In genomic region chr9:76018767-76019166, GRCh38 we compare ENCODE assay signal across 23 cellular contexts.
A peak's percentile ranks its signal among the peaks of the same experiment; 100 is the strongest.
DNase-seq lines count a peak whose midpoint lies in the region; ATAC-seq and TF ChIP-seq lines count a peak whose summit lies in the region.
"Had no signal": no experiment of that assay in that cellular context is flagged by ENCODE, and none has a peak within 500 bp of the region (broad histone marks: within the 10 kb centered on the region; RNA-seq: fewer than 3 reads in every experiment).

No MANE protein-coding gene starts in this region.

- CTCF ChIA-PET in CD4-positive, alpha-beta T cell (lab: Charles Lee) = no interaction called here
- CTCF ChIA-PET in CD8-positive, alpha-beta T cell (lab: Charles Lee) = no interaction called here
- CTCF ChIA-PET in activated CD8-positive, alpha-beta T cell treated with anti-CD3 and anti-CD28 coated beads for 36 hours (lab: Charles Lee) = interaction anchor here (1.3 kb wide), 1 partner anchor 8 kb away, joined by 4 read pairs; no protein-coding TSS in a partner anchor

- POLR2A ChIA-PET in CD4-positive, alpha-beta T cell (lab: Charles Lee) = no interaction called here
- POLR2A ChIA-PET in CD8-positive, alpha-beta T cell (lab: Charles Lee) = interaction anchor here (0.9 kb wide), 1 partner anchor 120 kb away, joined by 3 read pairs; no protein-coding TSS in a partner anchor
- POLR2A ChIA-PET in activated CD8-positive, alpha-beta T cell treated with anti-CD3 and anti-CD28 coated beads for 36 hours (lab: Charles Lee) = no interaction called here

- H3K36me3 Mint-ChIP-seq in CD4-positive, alpha-beta T cell (ENCODE audit: low read depth) = peaks cover 9% of the 10 kb centered on the region
- no peaks in the 10 kb centered on the region for H3K36me3 Mint-ChIP-seq in CD8-positive, alpha-beta T cell
- H3K36me3 Mint-ChIP-seq in activated CD8-positive, alpha-beta T cell treated with anti-CD3 and anti-CD28 coated beads for 36 hours (ENCODE audit: low read depth) = peaks cover 3% of the 10 kb centered on the region
- H3K36me3 Mint-ChIP-seq: mesothelial cell of epicardium had no signal

- H3K4me1 ChIP-seq in CD8-positive, alpha-beta T cell (ENCODE audit: insufficient read depth, low read length) = peaks cover 62% of the 10 kb centered on the region
- H3K4me1 ChIP-seq: pancreas had no signal

- DNase-seq in CD4-positive, alpha-beta T cell = no peak
- DNase-seq in CD8-positive, alpha-beta T cell = no peak
- no peak for DNase-seq in activated CD8-positive, alpha-beta T cell treated with anti-CD3 and anti-CD28 coated beads for 36 hours
- DNase-seq in left lobe of liver (ENCODE audit: low spot score) = no peak
- no peak for DNase-seq in left cardiac atrium
- DNase-seq in stimulated activated CD4-positive, alpha-beta T cell treated with anti-CD3 and anti-CD28 coated beads, Interleukin-2, amount 100 ng/mL, for 48 hours = no peak
- DNase-seq in middle frontal gyrus (ENCODE audit: extremely low spot score, low spot score) = no peak
- DNase-seq: effector CD8-positive, alpha-beta T cell; erythroblast; foreskin melanocyte; H9; Kasumi-1; NCI-H1694; NCI-H2171; NCI-H524; right cardiac atrium; stimulated activated CD4-positive, alpha-beta T cell treated with anti-CD3 and anti-CD28 coated beads, Interleukin-12 subunit alpha, Interleukin-12 subunit beta, amount 100 ng/mL, for 4 hours; stimulated activated naive CD4-positive, alpha-beta T cell treated with Interleukin-2 at 50 U/mL for 16 hours had no signal

- H3K36me3 ChIP-seq in CD8-positive, alpha-beta T cell (ENCODE audit: insufficient read depth, low read length) = no peaks in the 10 kb centered on the region
- H3K36me3 ChIP-seq: pancreas, thoracic aorta had no signal

- H3K9me3 ChIP-seq in CD4-positive, alpha-beta T cell (ENCODE audit: control insufficient read depth, low read length) = no peaks in the 10 kb centered on the region
- no peaks in the 10 kb centered on the region for H3K9me3 ChIP-seq in CD8-positive, alpha-beta T cell (ENCODE audit: low read length)
- H3K9me3 ChIP-seq: pancreas, thoracic aorta had no signal

- H3K9me3 Mint-ChIP-seq in CD4-positive, alpha-beta T cell = peaks cover 2% of the 10 kb centered on the region
- no peaks in the 10 kb centered on the region for H3K9me3 Mint-ChIP-seq in CD8-positive, alpha-beta T cell
- H3K9me3 Mint-ChIP-seq in activated CD8-positive, alpha-beta T cell treated with anti-CD3 and anti-CD28 coated beads for 36 hours = no peaks in the 10 kb centered on the region
- H3K9me3 Mint-ChIP-seq: H9, mesothelial cell of epicardium, nephron had no signal

- no peak for TF ChIP-seq CTCF in CD4-positive, alpha-beta T cell (IDR thresholded peaks at IDR 0.05)
- TF ChIP-seq CTCF in CD8-positive, alpha-beta T cell (IDR thresholded peaks at IDR 0.05) = no peak
- TF ChIP-seq CTCF in activated CD8-positive, alpha-beta T cell treated with anti-CD3 and anti-CD28 coated beads for 36 hours (IDR thresholded peaks at IDR 0.05) = no peak

- peak overlapping the region; percentile 38 for H3K4me3 Mint-ChIP-seq in CD4-positive, alpha-beta T cell
- H3K4me3 Mint-ChIP-seq in CD8-positive, alpha-beta T cell = peak overlapping the region; percentile 1
- no peak overlapping the region for H3K4me3 Mint-ChIP-seq in activated CD8-positive, alpha-beta T cell treated with anti-CD3 and anti-CD28 coated beads for 36 hours
- H3K4me3 Mint-ChIP-seq: CD14-positive monocyte, H9, mesothelial cell of epicardium, nephron had no signal

- H3K4me1 Mint-ChIP-seq in CD4-positive, alpha-beta T cell (ENCODE audit: low read depth) = peaks cover 91% of the 10 kb centered on the region
- H3K4me1 Mint-ChIP-seq in CD8-positive, alpha-beta T cell (ENCODE audit: low read depth) = peaks cover 80% of the 10 kb centered on the region
- peaks cover 51% of the 10 kb centered on the region for H3K4me1 Mint-ChIP-seq in activated CD8-positive, alpha-beta T cell treated with anti-CD3 and anti-CD28 coated beads for 36 hours (ENCODE audit: low read depth)
- H3K4me1 Mint-ChIP-seq: nephron had no signal

- ATAC-seq in CD4-positive, alpha-beta T cell (ENCODE audit: poor library complexity) = no peak
- ATAC-seq in CD8-positive, alpha-beta T cell = peak; percentile 43
- no peak for ATAC-seq in activated CD8-positive, alpha-beta T cell treated with anti-CD3 and anti-CD28 coated beads for 36 hours
- ATAC-seq in left lobe of liver (peak; percentile 23), left cardiac atrium (no peak)

- peak overlapping the region; percentile 93 for H3K27ac Mint-ChIP-seq in CD4-positive, alpha-beta T cell
- H3K27ac Mint-ChIP-seq in CD8-positive, alpha-beta T cell = peak overlapping the region; percentile 7
- peak overlapping the region; percentile 27 for H3K27ac Mint-ChIP-seq in activated CD8-positive, alpha-beta T cell treated with anti-CD3 and anti-CD28 coated beads for 36 hours
- H3K27ac Mint-ChIP-seq: CD14-positive monocyte, H9, mesothelial cell of epicardium, nephron had no signal

- no peak overlapping the region for H3K27ac ChIP-seq in CD4-positive, alpha-beta T cell (ENCODE audit: low read depth, low read length)
- no peak overlapping the region for H3K27ac ChIP-seq in CD8-positive, alpha-beta T cell (ENCODE audit: low read depth, low read length)
- H3K27ac ChIP-seq: pancreas, thoracic aorta had no signal

- no peak overlapping the region for H3K4me3 ChIP-seq in CD8-positive, alpha-beta T cell (ENCODE audit: low read depth, low read length)
- H3K4me3 ChIP-seq: pancreas, thoracic aorta had no signal

- intact Hi-C loops in CD4-positive, alpha-beta T cell (cut with DNase I, micrococcal nuclease) = loop anchor here in 1 of 2 experiments (10.0 kb wide), 1 partner anchor 276 kb away; no protein-coding TSS in a partner anchor
- intact Hi-C loops in CD8-positive, alpha-beta T cell (cut with DNase I, micrococcal nuclease) = no loop called here
- intact Hi-C loops in activated CD8-positive, alpha-beta T cell treated with anti-CD3 and anti-CD28 coated beads for 36 hours (cut with micrococcal nuclease) = no loop called here
- intact Hi-C loops in left cardiac atrium (cut with DNase I) = no loop called here

- no peaks in the 10 kb centered on the region for H3K27me3 ChIP-seq in CD4-positive, alpha-beta T cell (ENCODE audit: control insufficient read depth, insufficient read depth, low read length)
- no peaks in the 10 kb centered on the region for H3K27me3 ChIP-seq in CD8-positive, alpha-beta T cell (ENCODE audit: insufficient read depth, low read length)
- H3K27me3 ChIP-seq: pancreas had no signal

- no peaks in the 10 kb centered on the region for H3K27me3 Mint-ChIP-seq in CD4-positive, alpha-beta T cell
- no peaks in the 10 kb centered on the region for H3K27me3 Mint-ChIP-seq in CD8-positive, alpha-beta T cell (ENCODE audit: low read depth)
- no peaks in the 10 kb centered on the region for H3K27me3 Mint-ChIP-seq in activated CD8-positive, alpha-beta T cell treated with anti-CD3 and anti-CD28 coated beads for 36 hours

Comparison
In these comparisons a context has a peak if more than half of its experiments do, and no peak if none do; other contexts are left out.
1. ATAC-seq: peak in CD8-positive, alpha-beta T cell (single experiment) and left lobe of liver (single experiment); none in CD4-positive, alpha-beta T cell (single experiment), activated CD8-positive, alpha-beta T cell treated with anti-CD3 and anti-CD28 coated beads for 36 hours (single experiment) and left cardiac atrium (0 of 2).
2. H3K27ac Mint-ChIP-seq: peak in every context shown above with its lines; median percentile 93 in CD4-positive, alpha-beta T cell; 27 in activated CD8-positive, alpha-beta T cell treated with anti-CD3 and anti-CD28 coated beads for 36 hours; 7 in CD8-positive, alpha-beta T cell.